8 cellular contexts compared by ENCODE assay signal in the genomic region with DNA sequence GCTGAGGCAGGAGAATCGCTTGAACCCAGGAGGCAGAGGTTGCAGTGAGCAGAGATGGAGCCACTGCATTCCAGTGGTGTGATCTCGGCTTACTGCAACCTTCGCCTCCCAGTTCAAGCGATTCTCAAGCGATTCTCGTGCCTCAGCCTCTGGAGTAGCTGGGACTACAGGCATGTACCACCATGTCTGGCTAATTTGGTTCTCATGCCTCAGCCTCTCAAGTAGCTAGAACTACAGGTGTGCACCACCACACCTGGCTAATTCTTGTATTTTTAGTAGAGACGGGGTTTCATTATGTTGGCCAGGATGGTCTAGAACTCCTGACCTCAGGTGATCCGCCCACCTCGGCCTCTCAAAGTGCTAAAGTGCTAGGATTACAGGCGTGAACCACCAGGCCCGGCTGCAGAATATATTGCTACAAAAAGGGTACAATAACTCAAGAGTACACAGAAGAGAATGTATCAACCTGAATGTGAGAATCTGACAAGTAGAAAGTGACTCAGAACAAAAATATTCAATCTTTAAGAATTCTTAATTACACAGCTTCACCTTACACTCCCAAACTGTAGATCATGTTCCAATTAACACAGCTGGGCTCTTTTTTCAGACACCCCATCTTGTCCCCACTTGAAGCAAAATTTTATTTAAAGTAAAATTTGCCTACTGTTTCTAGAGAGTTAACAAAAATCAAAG. TPM values are rescaled to one million over a fixed set of nuclear protein-coding genes. Genes with fewer than 3 reads are reported as not detected.
DNase-seq lines count a peak whose midpoint lies in the region; TF ChIP-seq lines count a peak whose summit lies in the region.
"Not testable (repeated sequence)": the region's sequence is repeated elsewhere in the genome, so short reads cannot be mapped to it uniquely, and the experiment has no call there.

No MANE protein-coding gene starts in this region.

- H4K20me1 ChIP-seq in BLaER1 treated with 17β-estradiol and CSF1 and Interleukin-3, amounts not matched to agents 10 nM and 100 nM = peaks cover 48 to 67% (median 60%) of the 10 kb centered on the region in 11 experiments
- peaks cover 60% of the 10 kb centered on the region for H4K20me1 ChIP-seq in osteoblast (ENCODE audit: insufficient read depth, low read length)

- H3K4me3 ChIP-seq in BLaER1 treated with 17β-estradiol and CSF1 and Interleukin-3, amounts not matched to agents 10 nM and 100 nM = peak overlapping the region; percentile 69 to 93 (median 84); a peak in 19 of 20 replicates
- H3K4me3 ChIP-seq in HUES6 (ENCODE audit: low read depth, low read length) (peak overlapping the region; percentile 78), osteoblast (ENCODE audit: insufficient read depth, low read length) (peak overlapping the region; percentile 96), thymus (ENCODE audit: low read length) (peak overlapping the region; percentile 98)

- H3K4me1 ChIP-seq in BLaER1 treated with 17β-estradiol and CSF1 and Interleukin-3, amounts not matched to agents 10 nM and 100 nM = peaks cover 15 to 41% (median 21%) of the 10 kb centered on the region in 10 experiments
- not testable (repeated sequence) for H3K4me1 ChIP-seq in HUES6 (ENCODE audit: control insufficient read depth, insufficient read depth, low read length); thymus (ENCODE audit: control insufficient read depth, insufficient read depth, low read length)
- peaks cover 16% of the 10 kb centered on the region for H3K4me1 ChIP-seq in osteoblast (ENCODE audit: insufficient read depth, low read length)

- H3K36me3 ChIP-seq in BLaER1 treated with 17β-estradiol and CSF1 and Interleukin-3, amounts not matched to agents 10 nM and 100 nM = peaks cover 14 to 49% (median 24%) of the 10 kb centered on the region in 11 experiments; a peak in 20 of 22 replicates
- not testable (repeated sequence) for H3K36me3 ChIP-seq in HUES6 (ENCODE audit: control insufficient read depth, insufficient read depth, low read length); osteoblast (ENCODE audit: insufficient read depth, low read length); thymus (ENCODE audit: control insufficient read depth, insufficient read depth)

- peak overlapping the region; percentile 91 to 100 (median 95); a peak in 21 of 22 replicates for H3K9ac ChIP-seq in BLaER1 treated with 17β-estradiol and CSF1 and Interleukin-3, amounts not matched to agents 10 nM and 100 nM
- not testable (repeated sequence) for H3K9ac ChIP-seq in HUES6 (ENCODE audit: low read length)

- DNase-seq in amniotic epithelial cell (ENCODE audit: low read depth) = peak; percentile 15
- DNase-seq in epithelial cell of prostate (ENCODE audit: low read depth, low spot score); osteoblast (ENCODE audit: insufficient read length, low spot score, missing footprints): not testable (repeated sequence)
- DNase-seq in kidney glomerular epithelial cell (lab: John Stamatoyannopoulos, UW) = peak; percentile 49

- H3K27me3 Mint-ChIP-seq in T-helper 1 cell treated with Interleukin-12 subunit alpha and Interleukin-12 subunit beta and Interleukin-4 antibody, amounts not matched to agents 30 μg/mL and 1 μg/mL, for 36 hours (ENCODE audit: low read depth) = not testable (repeated sequence)

- peaks cover 11% of the 10 kb centered on the region for H3K36me3 Mint-ChIP-seq in T-helper 1 cell treated with Interleukin-12 subunit alpha and Interleukin-12 subunit beta and Interleukin-4 antibody, amounts not matched to agents 30 μg/mL and 1 μg/mL, for 36 hours (ENCODE audit: low read depth)

- peak overlapping the region; percentile 96 for H3K4me3 Mint-ChIP-seq in T-helper 1 cell treated with Interleukin-12 subunit alpha and Interleukin-12 subunit beta and Interleukin-4 antibody, amounts not matched to agents 30 μg/mL and 1 μg/mL, for 36 hours

- H3K4me1 Mint-ChIP-seq in T-helper 1 cell treated with Interleukin-12 subunit alpha and Interleukin-12 subunit beta and Interleukin-4 antibody, amounts not matched to agents 30 μg/mL and 1 μg/mL, for 36 hours (ENCODE audit: low read depth) = peaks cover 14% of the 10 kb centered on the region

- H3K27ac ChIP-seq in BLaER1 treated with 17β-estradiol and CSF1 and Interleukin-3, amounts not matched to agents 10 nM and 100 nM = peak overlapping the region in 8 of 11 experiments; percentile 89 to 98 (median 94); a peak in 9 of 22 replicates
- H3K27ac ChIP-seq in HUES6 (ENCODE audit: low read depth, low read length) (peak overlapping the region; percentile 86; the same call in 1 of the 2 replicates), epithelial cell of prostate (peak overlapping the region; percentile 95), osteoblast (ENCODE audit: low read depth, low read length) (peak overlapping the region; percentile 99)
- not testable (repeated sequence) for H3K27ac ChIP-seq in thymus (ENCODE audit: low read depth)

- H3K79me2 ChIP-seq in osteoblast (ENCODE audit: insufficient read depth, low read length) = peaks cover 70% of the 10 kb centered on the region

- WGBS in thymus = 97% methylated on average over 11 of the region's 11 CpGs

- not testable (repeated sequence) for H3K9me3 ChIP-seq in BLaER1 treated with 17β-estradiol and CSF1 and Interleukin-3, amounts not matched to agents 10 nM and 100 nM (replicated peaks in 1 of 11); HUES6 (ENCODE audit: control insufficient read depth, insufficient read depth, low read depth, low read length); osteoblast (ENCODE audit: low read depth, low read length); thymus (ENCODE audit: control insufficient read depth)

- not testable (repeated sequence) for H2AFZ ChIP-seq in osteoblast (ENCODE audit: low read length)

- H3K27me3 ChIP-seq in BLaER1 treated with 17β-estradiol and CSF1 and Interleukin-3, amounts not matched to agents 10 nM and 100 nM; HUES6 (ENCODE audit: control insufficient read depth, insufficient read depth, low read length); osteoblast (ENCODE audit: insufficient read depth, low read length); thymus (ENCODE audit: control insufficient read depth, insufficient read depth): not testable (repeated sequence)

- TF ChIP-seq CTCF in osteoblast (IDR thresholded peaks at IDR 0.05; ENCODE audit: extremely low read depth, low read depth, low read length) = not testable (repeated sequence)

- H3K4me2 ChIP-seq in BLaER1 treated with 17β-estradiol and CSF1 and Interleukin-3, amounts not matched to agents 10 nM and 100 nM = peak overlapping the region; percentile 79 to 93 (median 84)
- peak overlapping the region; percentile 93 for H3K4me2 ChIP-seq in osteoblast (ENCODE audit: insufficient read depth, low read length)

- not testable (repeated sequence) for H3K9me3 Mint-ChIP-seq in T-helper 1 cell treated with Interleukin-12 subunit alpha and Interleukin-12 subunit beta and Interleukin-4 antibody, amounts not matched to agents 30 μg/mL and 1 μg/mL, for 36 hours

- H3K27ac Mint-ChIP-seq in T-helper 1 cell treated with Interleukin-12 subunit alpha and Interleukin-12 subunit beta and Interleukin-4 antibody, amounts not matched to agents 30 μg/mL and 1 μg/mL, for 36 hours = not testable (repeated sequence)

RNA-seq across cellular contexts. Expression of gene AFF4, which starts 2.2 kb away (rescaled TPM):
- 79.0 and 83.2 TPM in 2 replicates for total RNA-seq in osteoblast
- 15.6 TPM for polyA plus RNA-seq in thymus
